In the genomic region with DNA sequence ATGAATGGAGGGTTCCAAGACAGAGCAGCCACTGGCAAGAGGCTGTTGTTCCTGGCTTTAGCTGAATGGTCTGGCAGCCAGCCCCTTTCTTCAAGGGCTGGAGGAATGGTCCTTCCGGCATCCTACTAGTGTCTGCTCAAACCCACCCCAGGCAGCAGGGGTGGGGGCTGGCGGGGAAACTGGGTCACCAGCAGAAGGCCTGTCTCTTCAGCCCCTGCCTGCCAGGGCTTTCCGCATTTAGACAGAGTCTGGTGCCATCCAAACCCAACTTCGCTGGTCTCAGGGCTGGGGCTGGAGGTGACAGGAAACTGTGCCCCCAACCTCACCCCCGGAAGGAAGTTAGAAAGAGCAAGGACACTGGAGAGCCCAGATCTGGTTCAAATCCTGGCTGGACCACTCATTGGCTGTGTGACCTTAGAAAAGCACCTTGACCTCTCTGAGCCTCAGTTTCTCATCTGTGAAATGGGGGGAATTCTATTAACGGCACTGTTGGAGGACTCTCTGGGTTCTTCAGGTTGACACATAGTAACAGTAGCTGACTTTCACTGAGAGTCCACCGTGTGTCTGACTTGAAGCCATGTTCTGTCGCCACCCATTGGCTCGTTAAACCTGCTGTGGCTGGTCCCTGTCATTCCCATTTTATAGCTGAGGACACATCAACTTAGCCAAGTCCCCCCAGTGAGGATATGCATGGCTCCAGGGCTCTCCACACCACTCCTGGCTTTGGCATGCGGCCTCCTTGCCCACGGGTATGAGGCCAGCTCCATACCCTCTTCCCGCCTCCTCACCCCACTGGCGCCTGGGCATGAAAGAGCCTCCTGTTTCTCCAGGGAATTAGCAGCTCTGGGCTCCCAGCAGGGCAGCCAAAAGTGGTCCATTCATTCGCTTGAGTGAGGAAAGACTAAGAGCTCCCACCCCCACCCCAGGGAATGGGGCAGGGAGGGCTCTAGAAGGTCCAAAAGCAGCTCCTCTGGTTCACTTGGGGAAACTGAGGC, we compare ENCODE assay signal across 2 cellular contexts.
A peak's percentile ranks its signal among the peaks of the same experiment; 100 is the strongest.
TF ChIP-seq lines count a peak whose summit lies in the region.

No MANE protein-coding gene starts in this region.

TF ChIP-seq in HEK293, 187 proteins besides CTCF, POLR2A, EP300 and RAD21:
- TF ChIP-seq ZNF555 (tag by site-specific recombination; conservative IDR thresholded peaks at IDR 0.05) (no peak), ZNF768 (tag by site-specific recombination; IDR thresholded peaks at IDR 0.05) (peak; percentile 73; the same call in 1 of the 2 replicates)

TF ChIP-seq in K562, 482 proteins besides CTCF, POLR2A, EP300 and RAD21:
- TF ChIP-seq MBD2 (IDR thresholded peaks at IDR 0.05; ENCODE audit: borderline replicate concordance, low read depth) (no peak), ZFP36 (IDR thresholded peaks at IDR 0.05; ENCODE audit: low read depth, low read length, partially characterized antibody) (peak; percentile 47), RBM25 (IDR thresholded peaks at IDR 0.05; ENCODE audit: low read depth, low read length, severe bottlenecking) (peak; percentile 91), USF2 (CRISPR knock-in tag; IDR thresholded peaks at IDR 0.05) (no peak), ADNP (tag; IDR thresholded peaks at IDR 0.05) (0 out of 2 replicates have a peak, but pooled peaks have one; percentile 47), U2AF2 (optimal IDR thresholded peaks at IDR 0.05; ENCODE audit: low read depth, low read length) (no peak), CBX3 (IDR thresholded peaks at IDR 0.05; ENCODE audit: borderline replicate concordance in 1 of 2, low read length in 2 of 2) (0 out of 3 replicates have a peak, but pooled peaks of 1 of the 2 experiments have one; percentile 53), SMARCA5 (IDR thresholded peaks at IDR 0.05) (0 out of 2 replicates have a peak, but pooled peaks have one; percentile 38), CREBBP (IDR thresholded peaks at IDR 0.05; ENCODE audit: low read depth, low read length) (no peak), KDM1A (IDR thresholded peaks at IDR 0.05) (peak; percentile 68 to 86; a peak in 3 of 4 replicates), BCOR (IDR thresholded peaks at IDR 0.05) (peak; percentile 92), HDAC2 (IDR thresholded peaks at IDR 0.05) (peak; percentile 34; the same call in 1 of the 2 replicates), ESRRA (IDR thresholded peaks at IDR 0.05; ENCODE audit: borderline replicate concordance, low read depth) (peak; percentile 62; the same call in 1 of the 2 replicates), PHTF2 (CRISPR knock-in tag; IDR thresholded peaks at IDR 0.05) (no peak), RCOR1 (IDR thresholded peaks at IDR 0.05; ENCODE audit: borderline replicate concordance in 1 of 2, low read depth in 2 of 2, low read length in 2 of 2) (peak in 1 of 2 experiments; percentile 31; a peak in 1 of 4 replicates)
TF ChIP-seq in K562: peak in this region for 10.
